In the genomic region with DNA sequence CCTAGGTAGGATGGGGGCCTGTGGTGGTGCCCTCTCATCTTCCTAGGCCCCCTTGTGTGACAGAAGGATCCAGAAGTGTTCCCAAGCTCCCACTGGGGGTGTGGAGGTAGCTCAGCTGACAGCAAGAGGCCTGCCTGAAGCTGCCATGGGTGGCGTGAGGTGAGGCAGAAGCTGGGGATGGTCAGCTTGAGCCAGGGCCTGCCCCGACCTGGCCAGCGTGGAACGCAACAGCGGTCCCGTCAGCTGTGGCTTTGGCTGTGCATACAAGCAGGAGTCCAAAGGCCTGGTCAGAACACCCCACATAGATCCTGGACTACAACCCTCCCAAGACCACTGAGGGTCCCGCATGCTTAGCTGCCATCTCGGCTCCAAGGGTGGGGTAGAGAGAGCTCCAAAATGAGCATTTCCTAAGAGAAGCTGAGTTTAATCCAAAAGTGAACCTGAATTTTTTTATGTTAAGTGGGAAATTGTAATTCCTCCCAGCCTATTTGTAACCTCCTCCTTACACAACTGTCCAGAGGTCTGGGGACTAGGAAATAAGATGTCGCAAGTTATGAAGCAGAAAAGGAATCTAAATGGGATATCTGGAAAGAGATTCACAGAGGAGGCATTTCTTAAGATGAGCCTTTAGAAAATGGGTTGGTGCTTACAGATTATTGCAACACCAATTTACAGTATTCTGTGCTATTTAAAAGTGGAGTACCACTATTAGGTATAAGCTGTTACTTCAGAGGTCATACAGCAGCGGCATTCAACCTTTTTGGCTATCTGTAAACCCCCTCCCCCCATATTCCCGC, we compare ENCODE assay signal across 18 cellular contexts. TPM values are rescaled to one million over a fixed set of nuclear protein-coding genes. Genes with fewer than 3 reads are reported as not detected.
DNase-seq lines count a peak whose midpoint lies in the region; ATAC-seq and TF ChIP-seq lines count a peak whose summit lies in the region.
"Had no signal": no experiment of that assay in that cellular context is flagged by ENCODE, and none has a peak within 500 bp of the region (broad histone marks: within the 10 kb centered on the region; RNA-seq: fewer than 3 reads in every experiment).

No MANE protein-coding gene starts in this region.

- no peak overlapping the region for H3K4me2 ChIP-seq in neuronal stem cell (ENCODE audit: insufficient read depth, low read length, poor library complexity, severe bottlenecking)
- H3K4me2 ChIP-seq: A549 had no signal

- H2AFZ ChIP-seq in neuronal stem cell (ENCODE audit: low read length): no peak overlapping the region

- H3K4me3 ChIP-seq in AG10803 (ENCODE audit: low read length) (no peak overlapping the region), fibroblast of mammary gland (ENCODE audit: control insufficient read depth, low read depth, low read length) (no peak overlapping the region), neuronal stem cell (ENCODE audit: low read length in 2 of 2) (no peak overlapping the region)
- H3K4me3 ChIP-seq: A549 had no signal

- H4K8ac ChIP-seq in neuronal stem cell (ENCODE audit: low read depth, low read length): no peak overlapping the region

- ATAC-seq in HG02885 (IDR thresholded peaks at IDR 0.05; ENCODE audit: poor library complexity, unreplicated experiment): no peak
- ATAC-seq: A549 had no signal

- H3K79me1 ChIP-seq in neuronal stem cell (ENCODE audit: low read depth, low read length): peaks cover 2% of the 10 kb centered on the region

- H3K4me1 ChIP-seq in neuronal stem cell (ENCODE audit: control insufficient read depth in 2 of 2, insufficient read depth in 1 of 2, low read depth in 1 of 2, low read length in 2 of 2): peaks cover 0 to 6% of the 10 kb centered on the region in 2 donors
- H3K4me1 ChIP-seq: A549 had no signal

- no peak overlapping the region for H2BK120ac ChIP-seq in neuronal stem cell (ENCODE audit: low read depth, low read length)

- TF ChIP-seq CTCF in AG10803 (conservative IDR thresholded peaks at IDR 0.05; ENCODE audit: low read length): no peak
- TF ChIP-seq CTCF in fibroblast of mammary gland (conservative IDR thresholded peaks at IDR 0.05; ENCODE audit: control insufficient read depth, insufficient read depth, low read depth, low read length): no peak

- no peak overlapping the region for H3K14ac ChIP-seq in neuronal stem cell (ENCODE audit: low read length)

- no peak overlapping the region for H3K4ac ChIP-seq in neuronal stem cell (ENCODE audit: low read length)

- H2BK12ac ChIP-seq in neuronal stem cell (ENCODE audit: low read length): no peak overlapping the region

- peak overlapping the region; percentile 44 for H3K18ac ChIP-seq in neuronal stem cell (ENCODE audit: low read length)

- H3K27me3 ChIP-seq in neuronal stem cell (ENCODE audit: control insufficient read depth in 3 of 3, insufficient read depth in 3 of 3, low read depth in 1 of 3, low read length in 3 of 3): peaks cover 0 to 9% (median 0%) of the 10 kb centered on the region in 3 experiments

- no peak overlapping the region for H4K91ac ChIP-seq in neuronal stem cell (ENCODE audit: low read depth, low read length, poor library complexity)

- peak overlapping the region; percentile 55 for H3K23ac ChIP-seq in neuronal stem cell (ENCODE audit: low read depth, low read length, poor library complexity)

- peak overlapping the region; percentile 87 for H2BK15ac ChIP-seq in neuronal stem cell (ENCODE audit: low read length)

- H2AK5ac ChIP-seq in neuronal stem cell (ENCODE audit: low read depth, low read length): peak overlapping the region; percentile 68

- no peak overlapping the region for H3K27ac ChIP-seq in neuronal stem cell (replicated peaks; ENCODE audit: low read length)
- H3K27ac ChIP-seq: A549 had no signal

- peak; percentile 73 for DNase-seq in AG10803 (ENCODE audit: low read depth)
- peak; percentile 3 for DNase-seq in HCEC 1CT
- peak; percentile 54 for DNase-seq in fibroblast of mammary gland (ENCODE audit: low read depth)
- no peak for DNase-seq in neuronal stem cell (ENCODE audit: low spot score)
- DNase-seq in activated naive CD4-positive, alpha-beta T cell (lab: John Stamatoyannopoulos, UW): no peak
- no peak for DNase-seq in NCI-H1417 (lab: John Stamatoyannopoulos, UW)
- DNase-seq in activated CD4-positive, alpha-beta T cell treated with anti-CD3 and anti-CD28 coated beads, Interleukin-2, amount 50 U/mL, for 4 hours: no peak
- DNase-seq: CD4-positive, alpha-beta memory T cell; DMS79; GDM1; NCI-H1048; NCI-H1694; NCI-H345; NCI-H526 treated with DMSO at 0.1 percent for 48 hours; SIG-M5 had no signal

- no CpG with 5 or more reads among the region's 11 CpGs for WGBS in neuronal stem cell (ENCODE audit: extremely low coverage in 2 of 2, insufficient read length in 2 of 2, insufficient replicate concordance in 1 of 2), 2 donors

- H3K36me3 ChIP-seq in neuronal stem cell (replicated peaks in 1 of 2; ENCODE audit: control insufficient read depth in 2 of 2, insufficient read depth in 2 of 2, low read length in 2 of 2): no peaks in the 10 kb centered on the region

- H2BK5ac ChIP-seq in neuronal stem cell (ENCODE audit: low read length): no peak overlapping the region

- peaks cover 0 to 4% of the 10 kb centered on the region in 2 donors for H3K9me3 ChIP-seq in neuronal stem cell (replicated peaks in 1 of 2; ENCODE audit: control insufficient read depth in 2 of 2, insufficient read depth in 1 of 2, low read depth in 1 of 2, low read length in 2 of 2)
- H3K9me3 ChIP-seq: A549 had no signal

- H3K9ac ChIP-seq in neuronal stem cell (ENCODE audit: low read depth, low read length, poor library complexity): no peak overlapping the region

RNA-seq across cellular contexts. Expression of a gene that starts 9.9 kb away (rescaled TPM):
- 0.03 TPM for polyA plus RNA-seq in neuronal stem cell (2013, experiment 1 of 2)
- 0.07 TPM for polyA plus RNA-seq in neuronal stem cell (2013, experiment 2 of 2)
- polyA plus RNA-seq: A549; CD4-positive, alpha-beta memory T cell; IgD-negative memory B cell had no signal

RNA-seq across cellular contexts. Expression of a gene that starts 52.1 kb away (rescaled TPM):
- polyA plus RNA-seq in neuronal stem cell (2013, experiment 1 of 2): not detected
- polyA plus RNA-seq in neuronal stem cell (2013, experiment 2 of 2): not detected
- polyA plus RNA-seq: A549; CD4-positive, alpha-beta memory T cell; IgD-negative memory B cell had no signal

Comparison
In these comparisons a context has a peak if more than half of its experiments do, and no peak if none do; other contexts are left out.
1. DNase-seq: peak in AG10803 (single experiment), HCEC 1CT (single experiment) and fibroblast of mammary gland (single experiment); none in neuronal stem cell (single experiment), activated naive CD4-positive, alpha-beta T cell (0 of 4), NCI-H1417 (0 of 3) and activated CD4-positive, alpha-beta T cell treated with anti-CD3 and anti-CD28 coated beads, Interleukin-2, amount 50 U/mL, for 4 hours (0 of 2).